In genomic region chr12:47757840-47758583, GRCh38 we compare ENCODE assay signal across 8 cellular contexts. TPM values are rescaled to one million over a fixed set of nuclear protein-coding genes. Genes with fewer than 3 reads are reported as not detected.
DNase-seq lines count a peak whose midpoint lies in the region; ATAC-seq and TF ChIP-seq lines count a peak whose summit lies in the region.

No MANE protein-coding gene starts in this region.

- DNase-seq in GDM1 (lab: John Stamatoyannopoulos, UW) (peak; percentile 27), right atrium auricular region (ENCODE audit: low spot score) (no peak), retinal pigment epithelial cell (ENCODE audit: low read depth) (no peak), occipital lobe (lab: John Stamatoyannopoulos, UW) (no peak)

- TF ChIP-seq CTCF in right atrium auricular region (IDR thresholded peaks at IDR 0.05), result no peak
- no peak for TF ChIP-seq CTCF in retinal pigment epithelial cell (conservative IDR thresholded peaks at IDR 0.05; ENCODE audit: low read depth, low read length)

- no peak overlapping the region for H3K27ac Mint-ChIP-seq in activated T-helper 17 cell treated with anti-CD3 and anti-CD28 coated beads, Interleukin-2, amount 50 U/mL, for 72 hours

- no peak for ATAC-seq in activated T-helper 17 cell treated with anti-CD3 and anti-CD28 coated beads, Interleukin-2, amount 50 U/mL, for 72 hours (replicated peaks)
- ATAC-seq in GM19023 (IDR thresholded peaks at IDR 0.05; ENCODE audit: unreplicated experiment) (no peak), GM18520 (IDR thresholded peaks at IDR 0.05; ENCODE audit: unreplicated experiment) (no peak), GM19395 (IDR thresholded peaks at IDR 0.05; ENCODE audit: unreplicated experiment) (no peak)

- peak overlapping the region; percentile 55 to 84 for H3K27ac ChIP-seq in right atrium auricular region

- H3K27me3 ChIP-seq in right atrium auricular region, result no peaks in the 10 kb centered on the region

- no peaks in the 10 kb centered on the region for H3K9me3 ChIP-seq in right atrium auricular region

- H3K4me1 ChIP-seq in right atrium auricular region, result peaks cover 0 to 64% of the 10 kb centered on the region in 2 donors

- no peaks in the 10 kb centered on the region for H3K27me3 Mint-ChIP-seq in activated T-helper 17 cell treated with anti-CD3 and anti-CD28 coated beads, Interleukin-2, amount 50 U/mL, for 72 hours

- peak overlapping the region; percentile 73 for H3K4me3 Mint-ChIP-seq in activated T-helper 17 cell treated with anti-CD3 and anti-CD28 coated beads, Interleukin-2, amount 50 U/mL, for 72 hours

- H3K36me3 ChIP-seq in right atrium auricular region, result no peaks in the 10 kb centered on the region

- H3K4me3 ChIP-seq in right atrium auricular region (peak overlapping the region; percentile 33 to 65), retinal pigment epithelial cell (ENCODE audit: low read length) (peak overlapping the region; percentile 55)

- H3K4me1 Mint-ChIP-seq in activated T-helper 17 cell treated with anti-CD3 and anti-CD28 coated beads, Interleukin-2, amount 50 U/mL, for 72 hours, result peaks cover 43% of the 10 kb centered on the region

- no peaks in the 10 kb centered on the region for H3K9me3 Mint-ChIP-seq in activated T-helper 17 cell treated with anti-CD3 and anti-CD28 coated beads, Interleukin-2, amount 50 U/mL, for 72 hours

- H3K36me3 Mint-ChIP-seq in activated T-helper 17 cell treated with anti-CD3 and anti-CD28 coated beads, Interleukin-2, amount 50 U/mL, for 72 hours (ENCODE audit: low read depth), result no peaks in the 10 kb centered on the region

RNA-seq across cellular contexts. Expression of gene RAPGEF3, which starts 0.7 kb away (rescaled TPM):
- total RNA-seq in activated T-helper 17 cell treated with anti-CD3 and anti-CD28 coated beads, Interleukin-2, amount 50 U/mL, for 72 hours, result 1 to 10 TPM; 1.4 to 8.4 TPM
- total RNA-seq in right atrium auricular region (10 to 100 TPM; 19.8 to 26.8 TPM), occipital lobe (9.0 TPM)

RNA-seq across cellular contexts. Expression of gene SLC48A1, which starts 15.0 kb away (rescaled TPM):
- total RNA-seq in activated T-helper 17 cell treated with anti-CD3 and anti-CD28 coated beads, Interleukin-2, amount 50 U/mL, for 72 hours, result 1 to 10 TPM; 6.7 to 8.2 TPM
- total RNA-seq in right atrium auricular region, result 10 to 100 TPM; 48.9 to 52.0 TPM
- 11.1 TPM for total RNA-seq in occipital lobe

RNA-seq across cellular contexts. Expression of gene ENDOU, which starts 32.7 kb away (rescaled TPM):
- under 1 TPM in 1 of 2 donors, not detected in 1; 0.16 TPM for total RNA-seq in activated T-helper 17 cell treated with anti-CD3 and anti-CD28 coated beads, Interleukin-2, amount 50 U/mL, for 72 hours
- total RNA-seq in right atrium auricular region (1 to 10 TPM in 1 of 2 donors, under 1 TPM in 1; 0.55 to 2.1 TPM), occipital lobe (not detected)

RNA-seq across cellular contexts. Expression of gene RPAP3, which starts 52.2 kb away (rescaled TPM):
- total RNA-seq in activated T-helper 17 cell treated with anti-CD3 and anti-CD28 coated beads, Interleukin-2, amount 50 U/mL, for 72 hours, result 10 to 100 TPM; 33.3 to 44.0 TPM
- total RNA-seq in right atrium auricular region (10 to 100 TPM; 12.2 to 14.3 TPM), occipital lobe (24.3 TPM)
